In genomic region chr2:210686401-210686800, GRCh38 we compare ENCODE assay signal across 10 cellular contexts.
"Had no signal": no experiment of that assay in that cellular context is flagged by ENCODE, and none has a peak within 500 bp of the region (broad histone marks: within the 10 kb centered on the region; RNA-seq: fewer than 3 reads in every experiment).

No MANE protein-coding gene starts in this region.

- H3K4me1 ChIP-seq: HAP-1 had no signal

- ATAC-seq: GM23338, HCT116, K562 had no signal

- H2AFZ ChIP-seq: GM23338 had no signal

- H3K9me3 ChIP-seq: HAP-1 had no signal

- H3K4me3 ChIP-seq: GM23338, HAP-1, K562 had no signal

- H3K4me2 ChIP-seq: GM23338 had no signal

- H3K36me3 ChIP-seq: HAP-1 had no signal

- H3K27ac ChIP-seq: HL-60 had no signal

- FAIRE-seq: H1, K562 had no signal

- DNase-seq: H7, HFFc6, IMR-90, KG1 had no signal
